In genomic region chr5:33440482-33441240, GRCh38 we compare ENCODE assay signal across 1 cellular context.
TF ChIP-seq lines count a peak whose summit lies in the region.

TARS1 (plus strand) TSS chr5:33440965; CDS start chr5:33441087, 122 bp downstream.

TF ChIP-seq in GM12878, 131 proteins besides CTCF, POLR2A, EP300 and RAD21 (continued from another document):
- TF ChIP-seq E4F1 (IDR thresholded peaks at IDR 0.05; ENCODE audit: borderline replicate concordance, partially characterized antibody) (peak; percentile 21), SPI1 (IDR thresholded peaks at IDR 0.05; ENCODE audit: borderline replicate concordance, insufficient read depth, low read depth, low read length) (no peak), ZBTB33 (IDR thresholded peaks at IDR 0.05) (no peak)
